ENCODE assay signal across 21 cellular contexts in genomic region chr2:196718394-196718793, GRCh38.
DNase-seq lines count a peak whose midpoint lies in the region; ATAC-seq and TF ChIP-seq lines count a peak whose summit lies in the region.
"Had no signal": no experiment of that assay in that cellular context is flagged by ENCODE, and none has a peak within 500 bp of the region (broad histone marks: within the 10 kb centered on the region; RNA-seq: fewer than 3 reads in every experiment).

No MANE protein-coding gene starts in this region.

- no peak overlapping the region for H3K4me3 Mint-ChIP-seq in mesothelial cell of epicardium
- H3K4me3 Mint-ChIP-seq in type B pancreatic cell, result peak overlapping the region; percentile 70
- H3K4me3 Mint-ChIP-seq: immature natural killer cell, T-cell had no signal

- H3K9me3 Mint-ChIP-seq in mesothelial cell of epicardium, result no peaks in the 10 kb centered on the region
- no peaks in the 10 kb centered on the region for H3K9me3 Mint-ChIP-seq in type B pancreatic cell
- H3K9me3 Mint-ChIP-seq: activated naive CD4-positive, alpha-beta T cell treated with anti-CD3 and anti-CD28 coated beads, Interleukin-2, amount 50 U/mL, for 72 hours; immature natural killer cell; T-cell had no signal

- ATAC-seq in GM21390 (IDR thresholded peaks at IDR 0.05; ENCODE audit: unreplicated experiment), result no peak
- ATAC-seq: activated naive CD4-positive, alpha-beta T cell treated with anti-CD3 and anti-CD28 coated beads, Interleukin-2, amount 50 U/mL, for 72 hours; esophagus mucosa; lower lobe of right lung; stimulated activated naive CD8-positive, alpha-beta T cell treated with anti-CD3 and anti-CD28 coated beads, Interleukin-15, Interleukin-2, amounts not matched to agents 100 U/mL and 50 U/mL, for 24 hours; T-cell had no signal

- H3K4me3 ChIP-seq in fibroblast of pulmonary artery (replicated peaks; ENCODE audit: low read depth, low read length), result no peak overlapping the region
- H3K4me3 ChIP-seq: heart right ventricle, lower lobe of right lung, tibial nerve had no signal

- H3K27me3 Mint-ChIP-seq in mesothelial cell of epicardium (ENCODE audit: low read depth) (no peaks in the 10 kb centered on the region), type B pancreatic cell (no peaks in the 10 kb centered on the region)

- DNase-seq in NCI-H524 (lab: John Stamatoyannopoulos, UW), result peak; percentile 31 to 74
- DNase-seq in fibroblast of pulmonary artery (ENCODE audit: low read depth), result peak; percentile 9
- no peak for DNase-seq in mesothelial cell of epicardium (ENCODE audit: low spot score in 2 of 2, unreplicated experiment in 2 of 2)
- DNase-seq in type B pancreatic cell (ENCODE audit: extremely low spot score, unreplicated experiment), result no peak
- DNase-seq in SW480 (ENCODE audit: low spot score), result no peak
- DNase-seq in COR-L47 (lab: John Stamatoyannopoulos, UW), result no peak
- DNase-seq: activated CD4-positive, alpha-beta T cell treated with anti-CD3 and anti-CD28 coated beads for 48 hours; AML-193; effector CD8-positive, alpha-beta T cell; heart right ventricle; immature natural killer cell; lower lobe of right lung; NCI-H1105 treated with DMSO at 0.1 percent for 48 hours; NCI-H526; stimulated activated CD4-positive, alpha-beta T cell treated with anti-CD3 and anti-CD28 coated beads, Interleukin-2, amount 100 ng/mL, for 24 hours; stimulated activated naive CD8-positive, alpha-beta T cell treated with anti-CD3 and anti-CD28 coated beads, Interleukin-15, Interleukin-2, amounts not matched to agents 100 U/mL and 50 U/mL, for 24 hours; T-cell had no signal

- peaks cover 24% of the 10 kb centered on the region for H3K4me1 Mint-ChIP-seq in mesothelial cell of epicardium
- peaks cover 16% of the 10 kb centered on the region for H3K4me1 Mint-ChIP-seq in type B pancreatic cell (ENCODE audit: unreplicated experiment)
- H3K4me1 Mint-ChIP-seq: immature natural killer cell, T-cell had no signal

- peak overlapping the region; percentile 91 for H3K27ac Mint-ChIP-seq in mesothelial cell of epicardium
- peak overlapping the region; percentile 76 for H3K27ac Mint-ChIP-seq in type B pancreatic cell
- H3K27ac Mint-ChIP-seq: activated naive CD4-positive, alpha-beta T cell treated with anti-CD3 and anti-CD28 coated beads, Interleukin-2, amount 50 U/mL, for 72 hours; immature natural killer cell; T-cell had no signal

- TF ChIP-seq CTCF in fibroblast of pulmonary artery (IDR thresholded peaks at IDR 0.05; ENCODE audit: low read length, missing control alignments) (no peak), mesothelial cell of epicardium (IDR thresholded peaks at IDR 0.05; ENCODE audit: unreplicated experiment) (no peak), type B pancreatic cell (conservative IDR thresholded peaks at IDR 0.05) (no peak)

- peaks cover 11% of the 10 kb centered on the region for H3K36me3 Mint-ChIP-seq in mesothelial cell of epicardium
- H3K36me3 Mint-ChIP-seq in type B pancreatic cell, result peaks cover 9% of the 10 kb centered on the region
- H3K36me3 Mint-ChIP-seq: activated naive CD4-positive, alpha-beta T cell treated with anti-CD3 and anti-CD28 coated beads, Interleukin-2, amount 50 U/mL, for 72 hours; immature natural killer cell; T-cell had no signal

Comparison
In these comparisons a context has a peak if more than half of its experiments do, and no peak if none do; other contexts are left out.
1. DNase-seq: peak in NCI-H524 (2 of 2) and fibroblast of pulmonary artery (single experiment); none in mesothelial cell of epicardium (0 of 2), type B pancreatic cell (single experiment), SW480 (single experiment) and COR-L47 (single experiment).